25 cellular contexts compared by ENCODE assay signal in the genomic region with DNA sequence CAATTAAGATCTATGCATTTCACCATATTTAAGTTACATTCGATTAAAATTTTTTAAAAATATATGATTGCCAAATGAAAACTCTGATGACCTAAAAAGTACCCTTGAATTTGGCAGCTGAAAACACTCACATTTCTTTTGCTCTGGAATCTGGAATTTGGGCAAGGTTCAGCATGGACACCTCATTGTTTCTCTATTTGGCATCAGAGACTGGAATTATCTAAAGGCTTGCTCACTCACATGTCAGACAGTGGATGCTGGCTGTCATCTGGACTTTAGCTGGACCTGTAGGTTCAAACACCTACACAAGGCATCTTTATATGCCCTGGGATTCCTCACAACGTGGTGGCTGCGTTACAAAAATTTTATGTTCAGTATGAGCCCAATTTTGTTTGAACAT. TPM values are rescaled to one million over a fixed set of nuclear protein-coding genes. Genes with fewer than 3 reads are reported as not detected.
DNase-seq lines count a peak whose midpoint lies in the region; ATAC-seq, FAIRE-seq and TF ChIP-seq lines count a peak whose summit lies in the region.
"Had no signal": no experiment of that assay in that cellular context is flagged by ENCODE, and none has a peak within 500 bp of the region (broad histone marks: within the 10 kb centered on the region; RNA-seq: fewer than 3 reads in every experiment).

No MANE protein-coding gene starts in this region.

- no peaks in the 10 kb centered on the region for H4K20me1 ChIP-seq in osteoblast (ENCODE audit: insufficient read depth, low read length)
- H4K20me1 ChIP-seq in neural progenitor cell (ENCODE audit: low read depth), result peaks cover 4% of the 10 kb centered on the region

- no peaks in the 10 kb centered on the region for H3K36me3 ChIP-seq in osteoblast (ENCODE audit: insufficient read depth, low read length)
- H3K36me3 ChIP-seq in pancreas, result no peaks in the 10 kb centered on the region
- H3K36me3 ChIP-seq in neural progenitor cell, result no peaks in the 10 kb centered on the region
- H3K36me3 ChIP-seq: esophagus squamous epithelium, HAP-1, transverse colon had no signal

- H3F3A ChIP-seq in neural progenitor cell (ENCODE audit: low read depth), result peaks cover 3% of the 10 kb centered on the region

- H3K79me2 ChIP-seq in osteoblast (ENCODE audit: insufficient read depth, low read length) (peaks cover 69% of the 10 kb centered on the region), neural progenitor cell (ENCODE audit: low read depth) (peaks cover 70% of the 10 kb centered on the region)

- H3K27ac ChIP-seq in osteoblast (ENCODE audit: low read depth, low read length) (peak overlapping the region; percentile 70), pancreas (no peak overlapping the region), neural progenitor cell (no peak overlapping the region)
- H3K27ac ChIP-seq: esophagus squamous epithelium, SK-N-MC, transverse colon had no signal

- no peaks in the 10 kb centered on the region for H3K36me3 Mint-ChIP-seq in neural progenitor cell
- H3K36me3 Mint-ChIP-seq: activated naive CD8-positive, alpha-beta T cell had no signal

- no peak overlapping the region for H2AFZ ChIP-seq in osteoblast (ENCODE audit: low read length)
- no peak overlapping the region for H2AFZ ChIP-seq in neural progenitor cell (replicated peaks)

- TF ChIP-seq CTCF in cardiac fibroblast (IDR thresholded peaks at IDR 0.05; ENCODE audit: low read depth, low read length) (no peak), osteoblast (IDR thresholded peaks at IDR 0.05; ENCODE audit: extremely low read depth, low read depth, low read length) (no peak), pancreas (IDR thresholded peaks at IDR 0.05) (no peak), neural progenitor cell (IDR thresholded peaks at IDR 0.05) (no peak)

- H3K4me1 ChIP-seq in osteoblast (ENCODE audit: insufficient read depth, low read length) (peaks cover 52% of the 10 kb centered on the region), pancreas (no peaks in the 10 kb centered on the region), neural progenitor cell (peaks cover 19% of the 10 kb centered on the region)
- H3K4me1 ChIP-seq: esophagus squamous epithelium had no signal

- H3K27ac Mint-ChIP-seq in neural progenitor cell, result no peak overlapping the region
- H3K27ac Mint-ChIP-seq: activated naive CD8-positive, alpha-beta T cell; CD14-positive monocyte had no signal

- peaks cover 19% of the 10 kb centered on the region for H3K4me1 Mint-ChIP-seq in neural progenitor cell

- no peak overlapping the region for H3K9ac ChIP-seq in neural progenitor cell

- intact Hi-C loops in pancreas (cut with DNase I) (no loop called here), posterior vena cava (cut with DNase I) (no loop called here)

- ATAC-seq in pancreas, result no peak
- ATAC-seq: left ventricle myocardium superior had no signal

- H3K27me3 ChIP-seq in osteoblast (ENCODE audit: insufficient read depth, low read length), result no peaks in the 10 kb centered on the region
- H3K27me3 ChIP-seq in pancreas, result no peaks in the 10 kb centered on the region
- no peaks in the 10 kb centered on the region for H3K27me3 ChIP-seq in neural progenitor cell
- H3K27me3 ChIP-seq: esophagus squamous epithelium, transverse colon had no signal

- H3K4me2 ChIP-seq in osteoblast (ENCODE audit: insufficient read depth, low read length) (peak overlapping the region; percentile 34), neural progenitor cell (no peak overlapping the region)

- DNase-seq in EH (ENCODE audit: low read depth) (peak; percentile 59), M059J (ENCODE audit: low read depth) (peak; percentile 48), cardiac fibroblast (ENCODE audit: low read depth in 2 of 2) (peak; percentile 67 to 71), osteoblast (ENCODE audit: insufficient read length, low spot score, missing footprints) (peak; percentile 64), pancreas (no peak), neural progenitor cell (ENCODE audit: low spot score) (no peak), posterior vena cava (ENCODE audit: low spot score) (no peak), T-helper 9 cell (no peak)
- DNase-seq: activated CD4-positive, alpha-beta T cell treated with anti-CD3 and anti-CD28 coated beads for 4 hours; activated CD8-positive, alpha-beta memory T cell treated with anti-CD3 and anti-CD28 coated beads for 24 hours; activated effector memory CD4-positive, alpha-beta T cell treated with Interleukin-2 at 50 U/mL for 16 hours; dermis blood vessel endothelial cell; esophagus squamous epithelium; left ventricle myocardium superior; NCI-H1417; NCI-H2081; transverse colon had no signal

- no peaks in the 10 kb centered on the region for H3K9me3 Mint-ChIP-seq in neural progenitor cell
- H3K9me3 Mint-ChIP-seq: CD14-positive monocyte; central memory CD8-positive, alpha-beta T cell had no signal

- H3K4me3 ChIP-seq in cardiac fibroblast (replicated peaks in 1 of 2; ENCODE audit: low read depth in 2 of 2, low read length in 2 of 2) (no peak overlapping the region), osteoblast (ENCODE audit: insufficient read depth, low read length) (no peak overlapping the region), pancreas (no peak overlapping the region), neural progenitor cell (no peak overlapping the region)
- H3K4me3 ChIP-seq: esophagus squamous epithelium, HAP-1, K562, SK-N-MC, transverse colon had no signal

- 75 to 82% methylated on average over 3 of the region's 3 CpGs for WGBS in pancreas, 2 donors

- no peak overlapping the region for H3K4me3 Mint-ChIP-seq in neural progenitor cell
- H3K4me3 Mint-ChIP-seq: activated naive CD8-positive, alpha-beta T cell; CD14-positive monocyte; central memory CD8-positive, alpha-beta T cell had no signal

- peaks cover 2% of the 10 kb centered on the region for H3K27me3 Mint-ChIP-seq in neural progenitor cell (ENCODE audit: insufficient read depth, low read depth)

- no peak for FAIRE-seq in pancreas (lab: Jason Lieb, UNC)
- FAIRE-seq: endometrium, K562, keratinocyte had no signal

- H3K9me3 ChIP-seq in osteoblast (ENCODE audit: low read depth, low read length), result no peaks in the 10 kb centered on the region
- H3K9me3 ChIP-seq in pancreas, result no peaks in the 10 kb centered on the region
- no peaks in the 10 kb centered on the region for H3K9me3 ChIP-seq in neural progenitor cell (ENCODE audit: low read depth)
- H3K9me3 ChIP-seq: esophagus squamous epithelium, HAP-1, transverse colon had no signal

RNA-seq across cellular contexts. Expression of gene MBOAT2, which starts 16.1 kb away (rescaled TPM):
- total RNA-seq in M059J (2014; rRNA removed; shearing (Covaris generic)), result 26.1 and 29.5 TPM in 2 replicates
- total RNA-seq in osteoblast (54.3 and 56.6 TPM in 2 replicates), pancreas (1 to 10 TPM; 1.2 to 5.5 (median 2.5) TPM), neural progenitor cell (ENCODE audit: low replicate concordance) (56.1 and 84.0 TPM in 2 replicates), posterior vena cava (10 to 100 TPM in 1 of 2 donors, 1 to 10 TPM in 1; 9.4 to 16.1 TPM)
- polyA plus RNA-seq in pancreas, result 1 to 10 TPM; 1.3 to 5.7 TPM

Comparison
In these comparisons a context has a peak if more than half of its experiments do, and no peak if none do; other contexts are left out.
1. DNase-seq: peak in EH (single experiment), M059J (single experiment), cardiac fibroblast (2 of 2) and osteoblast (single experiment); none in pancreas (0 of 6), neural progenitor cell (single experiment), posterior vena cava (single experiment) and T-helper 9 cell (single experiment).